ENCODE assay signal across 8 cellular contexts in the genomic region with DNA sequence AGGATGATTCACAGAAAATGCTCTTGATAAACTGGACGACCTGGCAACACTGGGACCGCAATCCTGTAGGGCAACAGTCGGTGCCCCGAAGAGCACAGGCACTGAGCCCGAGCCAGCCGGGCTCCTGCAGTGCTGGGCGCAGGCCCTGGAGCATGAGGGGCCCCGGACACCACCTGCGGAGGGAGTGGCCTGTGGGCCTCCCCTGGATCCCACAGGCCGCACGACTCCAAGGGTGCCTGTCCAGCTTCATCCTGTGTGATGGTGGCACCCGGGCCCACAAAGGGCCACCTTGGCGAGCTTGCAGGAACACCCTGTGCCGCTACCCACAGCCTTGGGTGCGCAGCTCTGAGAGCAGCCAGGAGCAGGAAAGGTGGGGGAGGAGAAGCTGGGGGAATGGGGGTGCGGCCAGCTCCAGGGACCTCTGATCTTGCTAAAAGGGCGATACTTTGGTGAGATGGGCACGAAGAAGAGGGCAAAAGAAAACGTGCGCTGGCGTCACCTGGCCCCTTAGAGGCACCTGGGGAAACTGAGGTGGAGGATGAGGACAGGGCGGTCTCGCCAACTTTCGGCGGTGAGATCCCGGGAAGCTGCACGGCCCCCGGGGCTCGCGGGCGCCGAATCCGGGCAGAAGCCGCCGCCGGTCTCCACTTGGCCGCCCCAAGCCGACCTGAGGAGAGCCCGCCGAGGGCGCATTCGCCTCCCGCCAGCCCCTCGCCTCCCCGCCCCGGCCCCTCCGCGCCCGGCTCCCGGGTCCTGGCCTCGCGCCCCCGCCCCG. TPM values are rescaled to one million over a fixed set of nuclear protein-coding genes. Genes with fewer than 3 reads are reported as not detected.
DNase-seq lines count a peak whose midpoint lies in the region; ATAC-seq, FAIRE-seq and TF ChIP-seq lines count a peak whose summit lies in the region.

No MANE protein-coding gene starts in this region.

- H3K36me3 ChIP-seq in CD4-positive, alpha-beta memory T cell (ENCODE audit: insufficient read depth, low read length), result peaks cover 4% of the 10 kb centered on the region
- H3K36me3 ChIP-seq in OCI-LY3 (replicated peaks; ENCODE audit: low read depth, low read length) (peaks cover 46% of the 10 kb centered on the region), iPS-15b (ENCODE audit: control insufficient read depth, insufficient read depth, low read length) (peaks cover 8% of the 10 kb centered on the region), skeletal muscle satellite cell (ENCODE audit: insufficient read depth, low read length) (peaks cover 36% of the 10 kb centered on the region)

- peaks cover 23% of the 10 kb centered on the region for H3K4me1 ChIP-seq in CD4-positive, alpha-beta memory T cell (ENCODE audit: insufficient read depth, low read length)
- H3K4me1 ChIP-seq in OCI-LY3 (ENCODE audit: low read length) (peaks cover 19% of the 10 kb centered on the region), iPS-15b (ENCODE audit: control insufficient read depth, insufficient read depth, low read length) (peaks cover 2% of the 10 kb centered on the region), skeletal muscle satellite cell (ENCODE audit: control insufficient read depth, insufficient read depth, low read length) (peaks cover 14% of the 10 kb centered on the region)

- peaks cover 5 to 25% of the 10 kb centered on the region in 2 donors for H3K36me3 Mint-ChIP-seq in CD4-positive, alpha-beta memory T cell

- H3K27ac ChIP-seq in CD4-positive, alpha-beta memory T cell (ENCODE audit: low read depth, low read length), result peak overlapping the region; percentile 54
- H3K27ac ChIP-seq in OCI-LY3 (ENCODE audit: low read length), result peak overlapping the region; percentile 45; the same call in 1 of the 2 replicates
- peak overlapping the region; percentile 2 for H3K27ac ChIP-seq in angular gyrus (ENCODE audit: low read depth, low read length)

- no peaks in the 10 kb centered on the region for H3K27me3 Mint-ChIP-seq in CD4-positive, alpha-beta memory T cell

- H3K27ac Mint-ChIP-seq in CD4-positive, alpha-beta memory T cell, result peak overlapping the region; percentile 64 to 89 (median 84)

- peaks cover 14% of the 10 kb centered on the region for H4K20me1 ChIP-seq in OCI-LY3 (ENCODE audit: insufficient read depth, low read length)

- FAIRE-seq in H54 (lab: Jason Lieb, UNC), result no peak

- no peaks in the 10 kb centered on the region for H3K9me3 ChIP-seq in CD4-positive, alpha-beta memory T cell (ENCODE audit: control insufficient read depth in 1 of 2, low read length in 2 of 2)
- H3K9me3 ChIP-seq in OCI-LY3 (ENCODE audit: insufficient read depth, low read length) (no peaks in the 10 kb centered on the region), iPS-15b (ENCODE audit: control insufficient read depth, insufficient read depth, low read length) (no peaks in the 10 kb centered on the region), skeletal muscle satellite cell (replicated peaks; ENCODE audit: low read length) (no peaks in the 10 kb centered on the region)

- peak overlapping the region; percentile 95 for H3K9ac ChIP-seq in OCI-LY3 (ENCODE audit: low read length)
- H3K9ac ChIP-seq in iPS-15b (ENCODE audit: low read depth, low read length), result no peak overlapping the region
- peak overlapping the region; percentile 79 for H3K9ac ChIP-seq in skeletal muscle satellite cell (ENCODE audit: low read depth, low read length)

- POLR2A ChIA-PET in CD4-positive, alpha-beta memory T cell (lab: Charles Lee; ENCODE audit: partially characterized antibody), result interaction anchor here (0.7 to 2.1 kb wide), 7 partner anchors 87 to 283 kb away, joined by 3 to 7 read pairs (median 4); a partner anchor contains a TSS

- ATAC-seq in GM18520 (IDR thresholded peaks at IDR 0.05; ENCODE audit: unreplicated experiment) (no peak), HG03108 (IDR thresholded peaks at IDR 0.05; ENCODE audit: unreplicated experiment) (no peak)

- no peaks in the 10 kb centered on the region for H3K27me3 ChIP-seq in CD4-positive, alpha-beta memory T cell (ENCODE audit: insufficient read depth, low read length)
- H3K27me3 ChIP-seq in OCI-LY3 (ENCODE audit: low read depth, low read length) (no peaks in the 10 kb centered on the region), iPS-15b (ENCODE audit: control insufficient read depth, insufficient read depth, low read length) (no peaks in the 10 kb centered on the region), skeletal muscle satellite cell (ENCODE audit: control insufficient read depth, insufficient read depth, low read length) (no peaks in the 10 kb centered on the region)

- peak; percentile 15 to 39 (median 24) for DNase-seq in CD4-positive, alpha-beta memory T cell
- DNase-seq in H54 (ENCODE audit: insufficient read length, low spot score), result peak; percentile 56

- peaks cover 7 to 38% (median 16%) of the 10 kb centered on the region in 4 donors for H3K4me1 Mint-ChIP-seq in CD4-positive, alpha-beta memory T cell

- intact Hi-C loops in CD4-positive, alpha-beta memory T cell (cut with micrococcal nuclease), result loop anchor here (1.0 to 5.0 kb wide), 5 partner anchors 101 to 230 kb away; a partner anchor contains a TSS

- H2AFZ ChIP-seq in OCI-LY3 (ENCODE audit: low read depth, low read length), result no peak overlapping the region

- TF ChIP-seq CTCF in OCI-LY3 (IDR thresholded peaks at IDR 0.05; ENCODE audit: low read depth, low read length), result no peak

- no peaks in the 10 kb centered on the region for H3K9me3 Mint-ChIP-seq in CD4-positive, alpha-beta memory T cell

- TF ChIP-seq POLR2A in H54 (IDR thresholded peaks at IDR 0.05; ENCODE audit: low read depth, low read length), result no peak

- peak overlapping the region; percentile 99 for H3K4me2 ChIP-seq in OCI-LY3 (ENCODE audit: low read length)
- peak overlapping the region; percentile 97 for H3K4me2 ChIP-seq in skeletal muscle satellite cell (ENCODE audit: low read length)

- H3K79me2 ChIP-seq in OCI-LY3 (ENCODE audit: low read length), result peaks cover 49% of the 10 kb centered on the region

- peak overlapping the region; percentile 81 to 92 (median 88) for H3K4me3 Mint-ChIP-seq in CD4-positive, alpha-beta memory T cell

- peak overlapping the region in 1 of 2 donors; percentile 57 for H3K4me3 ChIP-seq in CD4-positive, alpha-beta memory T cell (ENCODE audit: low read length in 2 of 2)
- peak overlapping the region; percentile 95 for H3K4me3 ChIP-seq in OCI-LY3 (ENCODE audit: low read length)
- H3K4me3 ChIP-seq in iPS-15b (ENCODE audit: low read depth, low read length), result peak overlapping the region; percentile 44
- H3K4me3 ChIP-seq in skeletal muscle satellite cell (ENCODE audit: low read length), result peak overlapping the region; percentile 87

- CTCF ChIA-PET in CD4-positive, alpha-beta memory T cell (lab: Charles Lee; ENCODE audit: partially characterized antibody), result interaction anchor here (0.6 to 5.8 kb wide), 3 partner anchors 105 to 603 kb away, joined by 3 to 57 read pairs (median 33); no protein-coding TSS in a partner anchor

RNA-seq across cellular contexts. Expression of a gene that starts 0.7 kb away (rescaled TPM):
- 10 to 100 TPM; 84.3 to 85.0 TPM for total RNA-seq in CD4-positive, alpha-beta memory T cell
- 10 to 100 TPM in 1 of 2 donors, 1 to 10 TPM in 1; 9.3 to 38.0 TPM for polyA plus RNA-seq in CD4-positive, alpha-beta memory T cell
- total RNA-seq in skeletal muscle satellite cell (2012; rRNA removed), result 64.6 and 99.6 TPM in 2 replicates

RNA-seq across cellular contexts. Expression of a gene that starts 48.4 kb away (rescaled TPM):
- total RNA-seq in CD4-positive, alpha-beta memory T cell, result 100 to 1,000 TPM; 125 to 129 TPM
- 10 to 100 TPM; 11.4 to 17.2 TPM for polyA plus RNA-seq in CD4-positive, alpha-beta memory T cell
- 9.1 and 11.1 TPM in 2 replicates for total RNA-seq in skeletal muscle satellite cell (2012; rRNA removed)

Comparison
In these comparisons a context has a peak if more than half of its experiments do, and no peak if none do; other contexts are left out.
1. H3K27ac ChIP-seq: peak in every context shown above with its lines; median percentile 54 in CD4-positive, alpha-beta memory T cell; 45 in OCI-LY3; 2 in angular gyrus.